28 cellular contexts compared by ENCODE assay signal in genomic region chr11:117966908-117967307, GRCh38. TPM values are rescaled to one million over a fixed set of nuclear protein-coding genes. Genes with fewer than 3 reads are reported as not detected.
"Had no signal": no experiment of that assay in that cellular context is flagged by ENCODE, and none has a peak within 500 bp of the region (broad histone marks: within the 10 kb centered on the region; RNA-seq: fewer than 3 reads in every experiment).

No MANE protein-coding gene starts in this region.

- ATAC-seq: activated T-helper 17 cell treated with anti-CD3 and anti-CD28 coated beads, Interleukin-2, amount 50 U/mL, for 72 hours; gastroesophageal sphincter; left cardiac atrium; sciatic nerve; WTC11 had no signal

- DNase-seq: activated CD4-positive, alpha-beta T cell treated with anti-CD3 and anti-CD28 coated beads, Interleukin-2, amount 50 U/mL, for 48 hours; activated CD8-positive, alpha-beta memory T cell treated with anti-CD3 and anti-CD28 coated beads, Interleukin-2, amount 50 U/mL, for 48 hours; activated gamma-delta T cell treated with Interleukin-2 at 50 U/mL for 16 hours; activated naive CD4-positive, alpha-beta T cell treated with anti-CD3 and anti-CD28 coated beads, Interleukin-2, amount 50 U/mL, for 16 hours; activated T-cell treated with anti-CD3 and anti-CD28 coated beads, Interleukin-2, amount 50 U/mL, for 24 hours; amniotic stem cell; brain microvascular endothelial cell; cortex of kidney; hippocampal formation; left cardiac atrium; mesenchymal stem cell; nephron progenitor cell; ovary; retina; stimulated activated CD4-positive, alpha-beta T cell treated with anti-CD3 and anti-CD28 coated beads, Interleukin-4, amount 100 ng/mL, for 4 hours; stimulated activated naive CD4-positive, alpha-beta T cell treated with Interleukin-2 at 50 U/mL for 16 hours; T-helper 2 cell; transverse colon had no signal

- H3K27me3 Mint-ChIP-seq: activated T-cell treated with anti-CD3 and anti-CD28 coated beads, Interleukin-2, amount 50 U/mL, for 24 hours; activated T-helper 17 cell treated with anti-CD3 and anti-CD28 coated beads, Interleukin-2, amount 50 U/mL, for 72 hours had no signal

- H3K4me1 Mint-ChIP-seq: WTC11 had no signal

- H3K36me3 Mint-ChIP-seq: WTC11 had no signal

- H3K9me3 Mint-ChIP-seq: activated T-cell treated with anti-CD3 and anti-CD28 coated beads, Interleukin-2, amount 50 U/mL, for 24 hours; activated T-helper 17 cell treated with anti-CD3 and anti-CD28 coated beads, Interleukin-2, amount 50 U/mL, for 72 hours; nephron progenitor cell; WTC11 had no signal

- H3K4me3 Mint-ChIP-seq: activated T-cell treated with anti-CD3 and anti-CD28 coated beads, Interleukin-2, amount 50 U/mL, for 24 hours; activated T-helper 17 cell treated with anti-CD3 and anti-CD28 coated beads, Interleukin-2, amount 50 U/mL, for 72 hours; nephron progenitor cell; WTC11 had no signal

- H3K27ac Mint-ChIP-seq: activated T-cell treated with anti-CD3 and anti-CD28 coated beads, Interleukin-2, amount 50 U/mL, for 24 hours; activated T-helper 17 cell treated with anti-CD3 and anti-CD28 coated beads, Interleukin-2, amount 50 U/mL, for 72 hours; nephron progenitor cell; progenitor cell of endocrine pancreas; WTC11 had no signal

RNA-seq across cellular contexts. Expression of gene IL10RA, which starts 19.3 kb away (rescaled TPM):
- total RNA-seq: endothelial cell of umbilical vein, fibroblast of villous mesenchyme had no signal

RNA-seq across cellular contexts. Expression of gene TMPRSS13, which starts 37.7 kb away (rescaled TPM):
- total RNA-seq: cardiac septum, chondrocyte, fibroblast of lung, fibroblast of villous mesenchyme had no signal
